Comparison of ENCODE assay signal across 15 cellular contexts in the genomic region with DNA sequence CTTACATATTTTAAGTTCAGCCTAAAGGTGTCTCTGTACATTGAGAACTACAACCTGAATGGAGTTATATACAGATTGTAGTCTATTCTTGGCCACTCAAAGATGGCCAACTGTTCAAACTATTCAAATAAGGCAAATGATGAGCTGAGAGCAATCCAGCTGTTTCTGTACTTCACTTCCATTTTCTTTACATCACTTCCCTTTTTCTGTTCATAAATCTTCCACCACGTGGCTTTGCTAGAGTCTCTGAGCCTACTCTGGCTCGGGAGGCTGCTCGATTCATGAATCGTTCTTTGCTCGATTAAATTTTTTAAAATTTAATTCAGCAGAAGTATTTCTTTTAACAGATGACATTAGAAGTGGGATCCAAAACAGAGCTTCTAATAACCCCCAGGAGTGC.
"Had no signal": no experiment of that assay in that cellular context is flagged by ENCODE, and none has a peak within 500 bp of the region (broad histone marks: within the 10 kb centered on the region; RNA-seq: fewer than 3 reads in every experiment).

No MANE protein-coding gene starts in this region.

- ATAC-seq: activated CD8-positive, alpha-beta T cell treated with anti-CD3 and anti-CD28 coated beads, Interleukin-2, amount 10 ng/mL, durations not matched to agents 7 days and 5 days; activated naive CD4-positive, alpha-beta T cell treated with anti-CD3 and anti-CD28 coated beads, Interleukin-2, amount 50 U/mL, for 72 hours; activated T-cell treated with anti-CD3 and anti-CD28 coated beads, Interleukin-2, amount 50 U/mL, for 72 hours; psoas muscle; right lobe of liver had no signal

- H3K36me3 ChIP-seq: esophagus muscularis mucosa, right lobe of liver, suprapubic skin had no signal

- H3K27me3 ChIP-seq: esophagus muscularis mucosa, right lobe of liver, suprapubic skin had no signal

- H3K4me3 ChIP-seq: esophagus muscularis mucosa, psoas muscle, right lobe of liver, smooth muscle cell, suprapubic skin had no signal

- DNase-seq: activated B cell treated with CpG ODN at 0.5 μM for 24 hours; activated CD4-positive, alpha-beta T cell treated with anti-CD3 and anti-CD28 coated beads, Interleukin-2, amount 10 ng/mL, durations not matched to agents 24 days and 14 days; activated CD8-positive, alpha-beta memory T cell treated with anti-CD3 and anti-CD28 coated beads, Interleukin-2, amount 50 U/mL, for 4 hours; activated CD8-positive, alpha-beta T cell treated with anti-CD3 and anti-CD28 coated beads, Interleukin-2, amount 10 ng/mL, durations not matched to agents 7 days and 5 days; activated gamma-delta T cell; activated T-cell treated with anti-CD3 and anti-CD28 coated beads, Interleukin-2, amount 50 U/mL, for 72 hours; amniotic stem cell; kidney glomerular epithelial cell; psoas muscle; right lobe of liver; trophoblast cell had no signal

- H3K27ac ChIP-seq: esophagus muscularis mucosa, psoas muscle, right lobe of liver, suprapubic skin had no signal

- H3K4me1 ChIP-seq: esophagus muscularis mucosa, psoas muscle, right lobe of liver, suprapubic skin had no signal

- H3K9me3 ChIP-seq: esophagus muscularis mucosa, psoas muscle, right lobe of liver, suprapubic skin had no signal
